Comparison of ENCODE assay signal across 13 cellular contexts in genomic region chr7:85820702-85821443, GRCh38.
DNase-seq lines count a peak whose midpoint lies in the region; ATAC-seq and TF ChIP-seq lines count a peak whose summit lies in the region.
"Had no signal": no experiment of that assay in that cellular context is flagged by ENCODE, and none has a peak within 500 bp of the region (broad histone marks: within the 10 kb centered on the region; RNA-seq: fewer than 3 reads in every experiment).

No MANE protein-coding gene starts in this region.

- H3K4me3 ChIP-seq in KMS-11 (IDR thresholded peaks at IDR 0.05; ENCODE audit: insufficient read depth, low read depth, low read length) (no peak overlapping the region), endodermal cell (ENCODE audit: low read length) (no peak overlapping the region), neural progenitor cell (no peak overlapping the region), aorta (ENCODE audit: low read length in 2 of 2) (no peak overlapping the region), left ventricle myocardium inferior (no peak overlapping the region)
- H3K4me3 ChIP-seq: A549 had no signal

- H3K27ac Mint-ChIP-seq in endodermal cell: no peak overlapping the region
- no peak overlapping the region for H3K27ac Mint-ChIP-seq in neural progenitor cell
- H3K27ac Mint-ChIP-seq: CD14-positive monocyte; CD8-positive, alpha-beta T cell had no signal

- no peak for TF ChIP-seq CTCF in KMS-11 (conservative IDR thresholded peaks at IDR 0.05; ENCODE audit: low read depth, low read length)
- TF ChIP-seq CTCF in endodermal cell (conservative IDR thresholded peaks at IDR 0.05): no peak
- TF ChIP-seq CTCF in neural progenitor cell (IDR thresholded peaks at IDR 0.05): no peak
- no peak for TF ChIP-seq CTCF in left ventricle myocardium inferior (IDR thresholded peaks at IDR 0.05; ENCODE audit: borderline replicate concordance)

- peaks cover 10% of the 10 kb centered on the region for H3K9me3 ChIP-seq in endodermal cell (ENCODE audit: control insufficient read depth, low read length)
- H3K9me3 ChIP-seq in neural progenitor cell (ENCODE audit: low read depth): no peaks in the 10 kb centered on the region
- peaks cover 3% of the 10 kb centered on the region for H3K9me3 ChIP-seq in aorta (ENCODE audit: control insufficient read depth, low read length)
- H3K9me3 ChIP-seq in left ventricle myocardium inferior (replicated peaks): no peaks in the 10 kb centered on the region
- H3K9me3 ChIP-seq: A549 had no signal

- H3K9ac ChIP-seq in KMS-11 (no peak overlapping the region), endodermal cell (ENCODE audit: extremely low read depth, low read length, poor library complexity, severe bottlenecking) (no peak overlapping the region), neural progenitor cell (no peak overlapping the region)

- H3K27me3 Mint-ChIP-seq in endodermal cell (ENCODE audit: insufficient read depth): no peaks in the 10 kb centered on the region
- H3K27me3 Mint-ChIP-seq in neural progenitor cell (ENCODE audit: insufficient read depth, low read depth): no peaks in the 10 kb centered on the region

- no peaks in the 10 kb centered on the region for H3K36me3 ChIP-seq in KMS-11 (ENCODE audit: insufficient read depth)
- H3K36me3 ChIP-seq in endodermal cell (ENCODE audit: control insufficient read depth, insufficient read depth, low read length): no peaks in the 10 kb centered on the region
- no peaks in the 10 kb centered on the region for H3K36me3 ChIP-seq in neural progenitor cell
- no peaks in the 10 kb centered on the region for H3K36me3 ChIP-seq in aorta (ENCODE audit: control insufficient read depth in 1 of 2, insufficient read depth in 2 of 2, low read length in 1 of 2)
- no peaks in the 10 kb centered on the region for H3K36me3 ChIP-seq in left ventricle myocardium inferior

- H3K4me1 ChIP-seq in KMS-11 (ENCODE audit: low read depth, poor library complexity, severe bottlenecking) (no peaks in the 10 kb centered on the region), endodermal cell (ENCODE audit: control insufficient read depth, insufficient read depth, low read length) (peaks cover 5% of the 10 kb centered on the region), neural progenitor cell (no peaks in the 10 kb centered on the region), aorta (ENCODE audit: control insufficient read depth in 1 of 2, insufficient read depth in 2 of 2, low read length in 2 of 2) (no peaks in the 10 kb centered on the region), left ventricle myocardium inferior (no peaks in the 10 kb centered on the region)
- H3K4me1 ChIP-seq: A549 had no signal

- H3K4me1 Mint-ChIP-seq in endodermal cell: peaks cover 8% of the 10 kb centered on the region
- peaks cover 4% of the 10 kb centered on the region for H3K4me1 Mint-ChIP-seq in neural progenitor cell
- H3K4me1 Mint-ChIP-seq: CD14-positive monocyte had no signal

- H3K36me3 Mint-ChIP-seq in endodermal cell (ENCODE audit: low read depth): no peaks in the 10 kb centered on the region
- H3K36me3 Mint-ChIP-seq in neural progenitor cell: no peaks in the 10 kb centered on the region
- H3K36me3 Mint-ChIP-seq: CD14-positive monocyte; CD8-positive, alpha-beta T cell had no signal

- 83 to 92% methylated on average over 4 to 5 of the region's 5 CpGs for WGBS in endodermal cell (ENCODE audit: insufficient coverage in 1 of 2, insufficient read length in 1 of 2), 2 experiments
- WGBS in aorta, 2 donors: 96 to 97% methylated on average over 5 of the region's 5 CpGs

- H2AFZ ChIP-seq in KMS-11 (ENCODE audit: low read depth) (peak overlapping the region; percentile 9; the same call in 1 of the 2 replicates), neural progenitor cell (replicated peaks) (peak overlapping the region; percentile 70)

- H3K9me3 Mint-ChIP-seq in endodermal cell (no peaks in the 10 kb centered on the region), neural progenitor cell (no peaks in the 10 kb centered on the region)

- intact Hi-C loops in aorta (cut with DNase I) (no loop called here), left ventricle myocardium inferior (cut with micrococcal nuclease) (no loop called here)

- H3K79me2 ChIP-seq in KMS-11 (ENCODE audit: insufficient read depth, low read depth) (no peaks in the 10 kb centered on the region), neural progenitor cell (ENCODE audit: low read depth) (no peaks in the 10 kb centered on the region)

- H4K20me1 ChIP-seq in KMS-11 (ENCODE audit: insufficient read depth): no peaks in the 10 kb centered on the region
- H4K20me1 ChIP-seq in neural progenitor cell (ENCODE audit: low read depth): no peaks in the 10 kb centered on the region

- H3K4me2 ChIP-seq in KMS-11 (no peak overlapping the region), neural progenitor cell (no peak overlapping the region)
- H3K4me2 ChIP-seq: A549 had no signal

- no peaks in the 10 kb centered on the region for H3F3A ChIP-seq in neural progenitor cell (ENCODE audit: low read depth)

- no peak overlapping the region for H3K27ac ChIP-seq in KMS-11
- no peak overlapping the region for H3K27ac ChIP-seq in endodermal cell (ENCODE audit: low read depth, low read length)
- H3K27ac ChIP-seq in neural progenitor cell: no peak overlapping the region
- no peak overlapping the region for H3K27ac ChIP-seq in aorta (ENCODE audit: low read depth in 1 of 2, low read length in 2 of 2)
- H3K27ac ChIP-seq in left ventricle myocardium inferior (replicated peaks): no peak overlapping the region
- H3K27ac ChIP-seq: A549 had no signal

- DNase-seq in endodermal cell: peak; percentile 63
- DNase-seq in neural progenitor cell (ENCODE audit: low spot score): no peak
- peak in 1 of 2 donors; percentile 47 for DNase-seq in aorta
- DNase-seq in left ventricle myocardium inferior: no peak
- no peak for DNase-seq in SKM-1 treated with dmso at 0.1 percent for 144 hours (lab: John Stamatoyannopoulos, UW; ENCODE audit: unreplicated experiment)
- no peak for DNase-seq in midbrain (lab: John Stamatoyannopoulos, UW)
- DNase-seq: CD8-positive, alpha-beta T cell; COR-L47; DMS153; GF-D8 had no signal

- H3K4me3 Mint-ChIP-seq in endodermal cell (no peak overlapping the region), neural progenitor cell (no peak overlapping the region)
- H3K4me3 Mint-ChIP-seq: CD14-positive monocyte; CD8-positive, alpha-beta T cell had no signal

- H3K27me3 ChIP-seq in KMS-11 (ENCODE audit: insufficient read depth, low read depth) (no peaks in the 10 kb centered on the region), endodermal cell (ENCODE audit: control insufficient read depth, insufficient read depth, low read length, poor library complexity, severe bottlenecking) (no peaks in the 10 kb centered on the region), neural progenitor cell (no peaks in the 10 kb centered on the region), aorta (ENCODE audit: control insufficient read depth in 1 of 2, insufficient read depth in 2 of 2, low read length in 1 of 2) (no peaks in the 10 kb centered on the region), left ventricle myocardium inferior (ENCODE audit: low read depth) (no peaks in the 10 kb centered on the region)

- peak; percentile 44 for ATAC-seq in aorta (ENCODE audit: low FRiP score)
- ATAC-seq: CD8-positive, alpha-beta T cell had no signal
